1 cellular context compared by ENCODE assay signal in genomic region chr12:127150479-127150878, GRCh38.
TF ChIP-seq lines count a peak whose summit lies in the region.

No MANE protein-coding gene starts in this region.

TF ChIP-seq in H1, 55 proteins besides CTCF, POLR2A, EP300 and RAD21 (continued from another document):
- TF ChIP-seq NANOG (IDR thresholded peaks at IDR 0.05; ENCODE audit: insufficient read depth, low read depth, low read length, poor library complexity, severe bottlenecking) (no peak), RXRA (IDR thresholded peaks at IDR 0.05; ENCODE audit: insufficient read depth, low read depth, low read length) (no peak), JUN (IDR thresholded peaks at IDR 0.05; ENCODE audit: low read depth, low read length) (no peak), SIRT6 (IDR thresholded peaks at IDR 0.05; ENCODE audit: low read length) (no peak), TAF7 (optimal IDR thresholded peaks at IDR 0.05; ENCODE audit: borderline replicate concordance, low read depth, low read length) (no peak), CBX5 (IDR thresholded peaks at IDR 0.05; ENCODE audit: low read depth, low read length) (no peak), SAP30 (IDR thresholded peaks at IDR 0.05; ENCODE audit: insufficient read depth, insufficient replicate concordance, low read length) (no peak), ATF3 (IDR thresholded peaks at IDR 0.05; ENCODE audit: insufficient read depth, low read depth, low read length) (no peak), KDM4A (IDR thresholded peaks at IDR 0.05; ENCODE audit: low read depth, low read length, severe bottlenecking) (no peak), JUND (IDR thresholded peaks at IDR 0.05; ENCODE audit: low read length) (no peak), ASH2L (IDR thresholded peaks at IDR 0.05; ENCODE audit: low read length) (no peak), CBX8 (IDR thresholded peaks at IDR 0.05; ENCODE audit: borderline replicate concordance, low read depth, low read length) (no peak), BRCA1 (IDR thresholded peaks at IDR 0.05; ENCODE audit: low read depth, low read length) (no peak), GABPA (IDR thresholded peaks at IDR 0.05; ENCODE audit: borderline replicate concordance, insufficient read depth, low read length) (no peak), TCF12 (IDR thresholded peaks at IDR 0.05; ENCODE audit: low read depth, low read length) (no peak), SP2 (IDR thresholded peaks at IDR 0.05; ENCODE audit: low read length) (no peak)
- TF ChIP-seq, protein P1, sequence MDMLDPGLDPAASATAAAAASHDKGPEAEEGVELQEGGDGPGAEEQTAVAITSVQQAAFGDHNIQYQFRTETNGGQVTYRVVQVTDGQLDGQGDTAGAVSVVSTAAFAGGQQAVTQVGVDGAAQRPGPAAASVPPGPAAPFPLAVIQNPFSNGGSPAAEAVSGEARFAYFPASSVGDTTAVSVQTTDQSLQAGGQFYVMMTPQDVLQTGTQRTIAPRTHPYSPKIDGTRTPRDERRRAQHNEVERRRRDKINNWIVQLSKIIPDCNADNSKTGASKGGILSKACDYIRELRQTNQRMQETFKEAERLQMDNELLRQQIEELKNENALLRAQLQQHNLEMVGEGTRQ (IDR thresholded peaks at IDR 0.05; ENCODE audit: low read length): no peak
